ENCODE assay signal across 16 cellular contexts in the genomic region with DNA sequence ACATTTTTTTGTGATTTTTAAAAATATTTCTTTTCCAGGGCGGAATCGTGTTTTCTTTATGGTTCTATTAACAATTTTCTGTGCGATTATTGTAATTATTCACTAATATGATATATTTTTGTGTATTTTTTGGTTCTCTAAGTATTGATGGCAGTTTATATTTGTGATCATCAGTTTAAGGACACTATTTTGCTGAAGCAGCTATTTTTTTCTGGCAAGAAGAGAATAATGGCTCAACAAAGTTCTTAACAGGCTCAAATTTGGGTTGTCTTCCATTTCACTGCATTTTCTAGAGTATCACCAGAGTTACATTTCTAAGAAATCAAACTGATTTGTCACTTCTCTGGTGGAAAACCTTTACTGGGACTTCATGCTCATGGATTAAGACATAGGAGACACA.
DNase-seq lines count a peak whose midpoint lies in the region; ATAC-seq, FAIRE-seq and TF ChIP-seq lines count a peak whose summit lies in the region.
"Had no signal": no experiment of that assay in that cellular context is flagged by ENCODE, and none has a peak within 500 bp of the region (broad histone marks: within the 10 kb centered on the region; RNA-seq: fewer than 3 reads in every experiment).

No MANE protein-coding gene starts in this region.

- TF ChIP-seq RAD21 in A549 (conservative IDR thresholded peaks at IDR 0.05 in 1 of 2, IDR thresholded peaks at IDR 0.05 in 1 of 2): no peak

- H3K9me2 ChIP-seq in hepatocyte (replicated peaks; ENCODE audit: insufficient read depth): no peaks in the 10 kb centered on the region

- FAIRE-seq in A549 (lab: Jason Lieb, UNC) (no peak), astrocyte (lab: Jason Lieb, UNC) (no peak), small intestine (lab: Jason Lieb, UNC) (peak; percentile 10)
- FAIRE-seq: A204.1, D721Med had no signal

- WGBS in A549 (ENCODE audit: missing lambda C conversion rate): 96% methylated on average over 3 of the region's 3 CpGs
- WGBS in small intestine, 3 donors: 98% methylated on average over 3 of the region's 3 CpGs
- over 99% methylated on average over 3 of the region's 3 CpGs for WGBS in hepatocyte (ENCODE audit: low lambda C conversion rate, missing lambda C conversion rate)

- DNase-seq in A549 (ENCODE audit: low read depth in 1 of 2, low spot score in 1 of 2) (no peak), HFFc6 (no peak), astrocyte (ENCODE audit: low read depth) (no peak), small intestine (no peak), middle frontal gyrus (ENCODE audit: extremely low spot score, low spot score) (no peak), OCI-M1 (lab: John Stamatoyannopoulos, UW) (no peak), hepatocyte (ENCODE audit: low spot score) (no peak)
- DNase-seq: BE2C; CD4-positive, alpha-beta memory T cell; DMS153; DMS79 treated with DMSO at 0.1 percent for 48 hours; HCEC 1CT had no signal

- H3K36me3 Mint-ChIP-seq in HFFc6 (ENCODE audit: low read depth) (no peaks in the 10 kb centered on the region), astrocyte (ENCODE audit: low read depth, unreplicated experiment) (peaks cover 2% of the 10 kb centered on the region)

- no peaks in the 10 kb centered on the region for H3K36me3 ChIP-seq in astrocyte (ENCODE audit: insufficient read depth, low read length)
- no peaks in the 10 kb centered on the region for H3K36me3 ChIP-seq in small intestine (ENCODE audit: control insufficient read depth in 2 of 2, insufficient read depth in 2 of 2, low read length in 2 of 2)
- no peaks in the 10 kb centered on the region for H3K36me3 ChIP-seq in hepatocyte (replicated peaks; ENCODE audit: insufficient read depth, low read depth)
- H3K36me3 ChIP-seq: BE2C had no signal

- H3K4me1 ChIP-seq in A549: 0 out of 3 replicates have a peak, but pooled peaks cover 3% of the 10 kb centered on the region
- H3K4me1 ChIP-seq in astrocyte (ENCODE audit: insufficient read depth, low read length): no peaks in the 10 kb centered on the region
- H3K4me1 ChIP-seq in small intestine (ENCODE audit: control insufficient read depth in 2 of 2, insufficient read depth in 1 of 2, low read depth in 1 of 2, low read length in 1 of 2): no peaks in the 10 kb centered on the region
- no peaks in the 10 kb centered on the region for H3K4me1 ChIP-seq in hepatocyte (ENCODE audit: insufficient read depth)
- H3K4me1 ChIP-seq: BE2C had no signal

- H3K4me3 Mint-ChIP-seq in HFFc6: no peak overlapping the region
- no peak overlapping the region for H3K4me3 Mint-ChIP-seq in astrocyte (ENCODE audit: unreplicated experiment)
- H3K4me3 Mint-ChIP-seq: CD4-positive, alpha-beta memory T cell had no signal

- TF ChIP-seq CTCF in A549 (IDR thresholded peaks at IDR 0.05): no peak
- TF ChIP-seq CTCF in HFFc6 (IDR thresholded peaks at IDR 0.05): no peak
- no peak for TF ChIP-seq CTCF in astrocyte (IDR thresholded peaks at IDR 0.05; ENCODE audit: insufficient read depth, low read depth, low read length)
- no peak for TF ChIP-seq CTCF in hepatocyte (IDR thresholded peaks at IDR 0.05; ENCODE audit: poor library complexity)

- TF ChIP-seq POLR2A in A549 (IDR thresholded peaks at IDR 0.05; ENCODE audit: low read length): no peak

- H3K79me2 ChIP-seq in astrocyte (ENCODE audit: insufficient read depth, low read length): no peaks in the 10 kb centered on the region
- no peaks in the 10 kb centered on the region for H3K79me2 ChIP-seq in hepatocyte

- H3K4me1 Mint-ChIP-seq in HFFc6 (ENCODE audit: low read depth): peaks cover 31% of the 10 kb centered on the region
- H3K4me1 Mint-ChIP-seq in astrocyte (ENCODE audit: low read depth, unreplicated experiment): peaks cover 18% of the 10 kb centered on the region

- H3K4me3 ChIP-seq in A549 (no peak overlapping the region), astrocyte (ENCODE audit: insufficient read depth, low read depth, low read length) (no peak overlapping the region), small intestine (ENCODE audit: low read depth in 1 of 2, low read length in 2 of 2) (no peak overlapping the region), hepatocyte (no peak overlapping the region)

- no peak overlapping the region for H3K9ac ChIP-seq in astrocyte (ENCODE audit: low read length)

- H3K27me3 Mint-ChIP-seq in HFFc6 (ENCODE audit: insufficient read depth): no peaks in the 10 kb centered on the region; the same call in 1 of the 2 replicates
- H3K27me3 Mint-ChIP-seq in astrocyte (ENCODE audit: low read depth, unreplicated experiment): no peaks in the 10 kb centered on the region
- H3K27me3 Mint-ChIP-seq: CD4-positive, alpha-beta memory T cell had no signal

- H4K20me1 ChIP-seq in astrocyte (ENCODE audit: insufficient read depth, low read length): no peaks in the 10 kb centered on the region
- no peaks in the 10 kb centered on the region for H4K20me1 ChIP-seq in hepatocyte (ENCODE audit: insufficient read depth, poor library complexity, severe bottlenecking)

- H3K4me2 ChIP-seq in A549 (no peak overlapping the region), astrocyte (ENCODE audit: low read length) (no peak overlapping the region), hepatocyte (no peak overlapping the region)

- H3K27ac ChIP-seq in A549 (no peak overlapping the region), astrocyte (ENCODE audit: low read depth, low read length) (no peak overlapping the region), small intestine (ENCODE audit: low read depth in 1 of 2, low read length in 1 of 2) (no peak overlapping the region), hepatocyte (no peak overlapping the region)
- H3K27ac ChIP-seq: C4-2B, HL-60 had no signal

- no peaks in the 10 kb centered on the region for H3K9me3 Mint-ChIP-seq in HFFc6
- H3K9me3 Mint-ChIP-seq in astrocyte (ENCODE audit: unreplicated experiment): no peaks in the 10 kb centered on the region
- H3K9me3 Mint-ChIP-seq: CD4-positive, alpha-beta memory T cell had no signal

- POLR2A ChIA-PET in A549 (lab: Yijun Ruan, JAX): no interaction called here

- H3K27ac Mint-ChIP-seq in HFFc6 (peak overlapping the region; percentile 59), astrocyte (ENCODE audit: unreplicated experiment) (peak overlapping the region; percentile 50)
- H3K27ac Mint-ChIP-seq: CD4-positive, alpha-beta memory T cell had no signal

- CTCF ChIA-PET in A549 (lab: Yijun Ruan, JAX): no interaction called here

- H3K9me3 ChIP-seq in A549 (no peaks in the 10 kb centered on the region), astrocyte (ENCODE audit: insufficient read depth, low read depth, low read length) (no peaks in the 10 kb centered on the region), small intestine (ENCODE audit: control insufficient read depth, low read depth) (no peaks in the 10 kb centered on the region), hepatocyte (ENCODE audit: low read depth) (no peaks in the 10 kb centered on the region)
- H3K9me3 ChIP-seq: BE2C had no signal

- H2AFZ ChIP-seq in astrocyte (ENCODE audit: low read depth, low read length) (no peak overlapping the region), hepatocyte (no peak overlapping the region)

- H3K27me3 ChIP-seq in astrocyte (ENCODE audit: insufficient read depth, low read length) (no peaks in the 10 kb centered on the region), small intestine (ENCODE audit: control insufficient read depth in 2 of 2, insufficient read depth in 2 of 2, low read length in 2 of 2) (no peaks in the 10 kb centered on the region), hepatocyte (no peaks in the 10 kb centered on the region)
- H3K27me3 ChIP-seq: BE2C had no signal

- no peak for TF ChIP-seq EP300 in A549 (IDR thresholded peaks at IDR 0.05)

- no peak for ATAC-seq in A549

TF ChIP-seq in A549, 52 proteins besides CTCF, POLR2A, EP300 and RAD21:
- TF ChIP-seq MYC (IDR thresholded peaks at IDR 0.05; ENCODE audit: borderline replicate concordance, low read length) (no peak), CHD4 (IDR thresholded peaks at IDR 0.05; ENCODE audit: borderline replicate concordance) (no peak), BHLHE40 (IDR thresholded peaks at IDR 0.05; ENCODE audit: low read depth, low read length) (no peak), ZC3H11A (IDR thresholded peaks at IDR 0.05) (no peak), EHMT2 (IDR thresholded peaks at IDR 0.05; ENCODE audit: low read depth) (no peak), SMC3 (IDR thresholded peaks at IDR 0.05) (no peak), MAFK (IDR thresholded peaks at IDR 0.05; ENCODE audit: partially characterized antibody) (peak; percentile 80)
